In genomic region chr20:57584768-57585461, GRCh38 we compare ENCODE assay signal across 21 cellular contexts. TPM values are rescaled to one million over a fixed set of nuclear protein-coding genes. Genes with fewer than 3 reads are reported as not detected.
DNase-seq lines count a peak whose midpoint lies in the region; ATAC-seq and TF ChIP-seq lines count a peak whose summit lies in the region.
"Had no signal": no experiment of that assay in that cellular context is flagged by ENCODE, and none has a peak within 500 bp of the region (broad histone marks: within the 10 kb centered on the region; RNA-seq: fewer than 3 reads in every experiment).

No MANE protein-coding gene starts in this region.

- TF ChIP-seq CTCF in RWPE2 (IDR thresholded peaks at IDR 0.05; ENCODE audit: poor library complexity, severe bottlenecking), result no peak
- TF ChIP-seq CTCF in mucosa of descending colon (IDR thresholded peaks at IDR 0.05), result no peak
- TF ChIP-seq CTCF in spleen (IDR thresholded peaks at IDR 0.05 in 8 of 11, conservative IDR thresholded peaks at IDR 0.05 in 3 of 11), result no peak

- H3K36me3 ChIP-seq in RWPE2 (ENCODE audit: low read depth) (no peaks in the 10 kb centered on the region), mucosa of descending colon (ENCODE audit: low read depth) (no peaks in the 10 kb centered on the region), spleen (no peaks in the 10 kb centered on the region)
- H3K36me3 ChIP-seq: Peyer's patch had no signal

- WGBS in spleen, 5 donors, result 70 to 88% (median 77%) methylated on average over 7 to 8 of the region's 8 CpGs

- H3K27me3 ChIP-seq in RWPE2 (ENCODE audit: insufficient read depth, poor library complexity, severe bottlenecking) (peaks cover 64% of the 10 kb centered on the region), spleen (replicated peaks in 1 of 7) (peaks cover 0 to 73% (median 2%) of the 10 kb centered on the region in 7 donors)
- H3K27me3 ChIP-seq: Peyer's patch had no signal

- H3K27ac ChIP-seq in RWPE2 (ENCODE audit: poor library complexity, severe bottlenecking) (no peak overlapping the region), spleen (no peak overlapping the region)
- H3K27ac ChIP-seq: Peyer's patch had no signal

- peak; percentile 8 for DNase-seq in LHCN-M2 (ENCODE audit: low read depth)
- peak; percentile 72 for DNase-seq in RWPE2 (ENCODE audit: low spot score)
- peak in 2 of 3 donors; percentile 11 to 18 for DNase-seq in mucosa of descending colon
- DNase-seq in spleen, result peak; percentile 47
- DNase-seq in cerebellar nuclear complex (lab: John Stamatoyannopoulos, UW), result no peak
- no peak for DNase-seq in central memory CD4-positive, alpha-beta T cell
- no peak for DNase-seq in AG08395 (ENCODE audit: low spot score)
- DNase-seq: CD8-positive, alpha-beta T cell; DMS79 treated with DMSO at 0.1 percent for 48 hours; H7; HFFc6; Kasumi-1; NCI-H1092 treated with DMSO at 0.1 percent for 48 hours; NCI-H1694; NCI-H2227 treated with DMSO at 0.1 percent for 48 hours; NCI-H524 treated with DMSO at 0.1 percent for 48 hours had no signal

- ATAC-seq in RWPE2 (ENCODE audit: low read depth) (no peak; the same call in 2 of the 3 replicates), mucosa of descending colon (no peak), HG03342 (IDR thresholded peaks at IDR 0.05; ENCODE audit: unreplicated experiment) (no peak)
- ATAC-seq: CD8-positive, alpha-beta T cell; Right ventricle myocardium inferior had no signal

- intact Hi-C loops in mucosa of descending colon (cut with DNase I, micrococcal nuclease) (loop anchor here in 1 of 2 donors (10.0 kb wide), 1 partner anchor 200 kb away; no protein-coding TSS in a partner anchor), spleen (cut with DNase I; ENCODE audit: low total_unique reads) (no loop called here)

- H3K9me3 ChIP-seq in RWPE2 (ENCODE audit: severe bottlenecking) (no peaks in the 10 kb centered on the region), mucosa of descending colon (no peaks in the 10 kb centered on the region), spleen (peaks cover 0 to 17% (median 10%) of the 10 kb centered on the region in 8 donors)
- H3K9me3 ChIP-seq: Peyer's patch had no signal

- no peak overlapping the region for H3K4me3 ChIP-seq in RWPE2 (ENCODE audit: severe bottlenecking)
- H3K4me3 ChIP-seq in mucosa of descending colon, result no peak overlapping the region
- H3K4me3 ChIP-seq in spleen, result no peak overlapping the region
- H3K4me3 ChIP-seq: Peyer's patch had no signal

- H3K4me1 ChIP-seq in RWPE2 (ENCODE audit: insufficient read depth, poor library complexity, severe bottlenecking) (no peaks in the 10 kb centered on the region), mucosa of descending colon (ENCODE audit: low read depth) (peaks cover 24% of the 10 kb centered on the region), spleen (peaks cover 0 to 27% (median 20%) of the 10 kb centered on the region in 6 donors)

- no peak for TF ChIP-seq POLR2A in spleen (IDR thresholded peaks at IDR 0.05)

RNA-seq across cellular contexts. Expression of gene PCK1, which starts 24.0 kb away (rescaled TPM):
- total RNA-seq in LHCN-M2 (2014; rRNA removed) (not detected in 2 replicates), mucosa of descending colon (100 to 1,000 TPM; 134 to 467 (median 136) TPM), spleen (under 1 TPM in 4 of 7 donors, not detected in 3; 0.17 to 0.67 (median 0.41) TPM)
- not detected for polyA plus RNA-seq in LHCN-M2 (2012)
- under 1 TPM; 0.04 to 0.13 (median 0.05) TPM for polyA plus RNA-seq in spleen
- total RNA-seq: CD8-positive, alpha-beta T cell; H7; HFFc6 had no signal
- polyA plus RNA-seq: BJ had no signal

RNA-seq across cellular contexts. Expression of gene ZBP1, which starts 35.3 kb away (rescaled TPM):
- total RNA-seq in LHCN-M2 (2014; rRNA removed), result not detected in 2 replicates
- polyA plus RNA-seq in LHCN-M2 (2012), result not detected
- 10 to 100 TPM in 1 of 3 donors, 1 to 10 TPM in 2; 1.8 to 12.8 (median 3.6) TPM for total RNA-seq in mucosa of descending colon
- total RNA-seq in spleen, result 10 to 100 TPM; 11.7 to 28.4 (median 20.9) TPM
- 10 to 100 TPM in 1 of 3 donors, 1 to 10 TPM in 2; 8.6 to 11.2 (median 9.8) TPM for polyA plus RNA-seq in spleen
- total RNA-seq: H7, HFFc6, SK-MEL-5 had no signal
- polyA plus RNA-seq: BJ had no signal

RNA-seq across cellular contexts. Expression of gene CTCFL, which starts 60.0 kb away (rescaled TPM):
- total RNA-seq in LHCN-M2 (2014; rRNA removed) (not detected in 2 replicates), mucosa of descending colon (not detected), spleen (under 1 TPM in 1 of 7 donors, not detected in 6; 0.26 TPM)
- polyA plus RNA-seq in LHCN-M2 (2012), result not detected
- under 1 TPM in 2 of 3 donors, not detected in 1; 0.23 to 0.45 TPM for polyA plus RNA-seq in spleen
- total RNA-seq: CD8-positive, alpha-beta T cell; HFFc6; Peyer's patch; Right ventricle myocardium inferior had no signal
- polyA plus RNA-seq: BJ had no signal

Comparison
In these comparisons a context has a peak if more than half of its experiments do, and no peak if none do; other contexts are left out.
1. DNase-seq: peak in LHCN-M2 (single experiment), RWPE2 (single experiment), mucosa of descending colon (2 of 3) and spleen (single experiment); none in cerebellar nuclear complex (0 of 2), central memory CD4-positive, alpha-beta T cell (single experiment) and AG08395 (single experiment).
2. RNA of gene PCK1, which starts 24.0 kb away (total RNA-seq): 134 to 467 TPM in mucosa of descending colon; 0.17 to 0.67 TPM in spleen and not detected in LHCN-M2; every median in the first group is over 10 times any median in the second.